ENCODE assay signal across 1 cellular context in genomic region chr19:4234142-4234861, GRCh38.
A peak's percentile ranks its signal among the peaks of the same experiment; 100 is the strongest.
TF ChIP-seq lines count a peak whose summit lies in the region.

No MANE protein-coding gene starts in this region.

TF ChIP-seq in GM12878, 131 proteins besides CTCF, POLR2A, EP300 and RAD21:
- TF ChIP-seq SMAD5 (IDR thresholded peaks at IDR 0.05; ENCODE audit: low read depth), result no peak
- TF ChIP-seq PAX5 (IDR thresholded peaks at IDR 0.05; ENCODE audit: borderline replicate concordance, low read depth, low read length), result no peak
- TF ChIP-seq ZNF24 (IDR thresholded peaks at IDR 0.05), result peak; percentile 80
- no peak for TF ChIP-seq MLLT1 (IDR thresholded peaks at IDR 0.05)
- no peak for TF ChIP-seq MTA2 (IDR thresholded peaks at IDR 0.05; ENCODE audit: low read depth)
- TF ChIP-seq CUX1 (IDR thresholded peaks at IDR 0.05; ENCODE audit: insufficient replicate concordance, low read depth, low read length), result no peak
